Comparison of ENCODE assay signal across 8 cellular contexts in genomic region chr19:43465468-43466120, GRCh38. TPM values are rescaled to one million over a fixed set of nuclear protein-coding genes. Genes with fewer than 3 reads are reported as not detected.
DNase-seq lines count a peak whose midpoint lies in the region; FAIRE-seq and TF ChIP-seq lines count a peak whose summit lies in the region.

LYPD3 (minus strand) TSS chr19:43465608; CDS start chr19:43465571, 37 bp downstream.

- peak within 1 kb of the TSS; percentile 61 for H3K27ac Mint-ChIP-seq in activated CD4-positive, alpha-beta T cell treated with anti-CD3 and anti-CD28 coated beads, Interleukin-2, amount 10 ng/mL, durations not matched to agents 24 days and 14 days

- peak within 1 kb of the TSS; percentile 89 for H3K27ac ChIP-seq in keratinocyte (ENCODE audit: control insufficient read depth, insufficient read depth, low read length)
- peak within 1 kb of the TSS; percentile 93 for H3K27ac ChIP-seq in thymus (ENCODE audit: low read depth)

- no peaks in the 10 kb centered on the region for H3K9me3 Mint-ChIP-seq in activated CD4-positive, alpha-beta T cell treated with anti-CD3 and anti-CD28 coated beads, Interleukin-2, amount 10 ng/mL, durations not matched to agents 24 days and 14 days

- peak within 1 kb of the TSS; percentile 92 for H3K4me3 Mint-ChIP-seq in activated CD4-positive, alpha-beta T cell treated with anti-CD3 and anti-CD28 coated beads, Interleukin-2, amount 10 ng/mL, durations not matched to agents 24 days and 14 days

- peaks cover 10% of the 10 kb centered on the region for H3K79me2 ChIP-seq in keratinocyte (ENCODE audit: control insufficient read depth, insufficient read depth, low read length)

- peak within 1 kb of the TSS; percentile 95 for H3K4me2 ChIP-seq in keratinocyte (ENCODE audit: control insufficient read depth, extremely low read depth, insufficient read depth, low read depth, low read length)

- DNase-seq in activated CD4-positive, alpha-beta T cell treated with anti-CD3 and anti-CD28 coated beads, Interleukin-2, amount 10 ng/mL, durations not matched to agents 24 days and 14 days, result no peak
- no peak for DNase-seq in activated CD4-positive, alpha-beta T cell treated with anti-CD3 and anti-CD28 coated beads, Interleukin-2, amount 50 U/mL, for 4 hours
- DNase-seq in adipocyte (ENCODE audit: low read depth) (no peak), keratinocyte (ENCODE audit: low read depth, low spot score) (peak; percentile 88), frontal cortex (ENCODE audit: low spot score in 2 of 2) (no peak), COLO829 (ENCODE audit: low spot score) (no peak), RKO (ENCODE audit: low spot score) (no peak)

- H3K36me3 Mint-ChIP-seq in activated CD4-positive, alpha-beta T cell treated with anti-CD3 and anti-CD28 coated beads, Interleukin-2, amount 10 ng/mL, durations not matched to agents 24 days and 14 days (ENCODE audit: low read depth), result peaks cover 1% of the 10 kb centered on the region

- H3K9me1 ChIP-seq in keratinocyte (ENCODE audit: control insufficient read depth, extremely low read depth, insufficient read depth, low read length), result peaks cover 2% of the 10 kb centered on the region

- intact Hi-C loops in activated CD4-positive, alpha-beta T cell treated with anti-CD3 and anti-CD28 coated beads, Interleukin-2, amount 10 ng/mL, durations not matched to agents 24 days and 14 days (cut with micrococcal nuclease), result loop anchor here (10.0 kb wide), 1 partner anchor 289 kb away; the partner anchor contains the start of gene SMG9

- H3K27me3 Mint-ChIP-seq in activated CD4-positive, alpha-beta T cell treated with anti-CD3 and anti-CD28 coated beads, Interleukin-2, amount 10 ng/mL, durations not matched to agents 24 days and 14 days, result no peaks in the 10 kb centered on the region

- peak within 1 kb of the TSS; percentile 76 for H2AFZ ChIP-seq in keratinocyte (ENCODE audit: control insufficient read depth, low read length)

- TF ChIP-seq CTCF in keratinocyte (optimal IDR thresholded peaks at IDR 0.05 in 1 of 3, IDR thresholded peaks at IDR 0.05 in 1 of 3, conservative IDR thresholded peaks at IDR 0.05 in 1 of 3; ENCODE audit: extremely low read depth in 1 of 3, insufficient read depth in 2 of 3, low read length in 3 of 3), result no peak

- H3K4me3 ChIP-seq in adipocyte (ENCODE audit: low read length) (peak within 1 kb of the TSS; percentile 84), keratinocyte (ENCODE audit: control insufficient read depth in 2 of 3, extremely low read depth in 1 of 3, insufficient read depth in 2 of 3, low read depth in 1 of 3, low read length in 3 of 3) (peak within 1 kb of the TSS; percentile 63 to 84 (median 71)), thymus (ENCODE audit: low read length) (peak within 1 kb of the TSS; percentile 83)

- H3K9ac ChIP-seq in adipocyte (ENCODE audit: low read length) (no peak within 1 kb of the TSS), keratinocyte (ENCODE audit: control insufficient read depth, extremely low read depth, insufficient read depth, low read length) (peak within 1 kb of the TSS; percentile 90)

- dilution Hi-C loops in keratinocyte (cut with MboI; ENCODE audit: extremely low pct_ligation_motif_present, low sequenced_read_pairs), result no loop called here

- FAIRE-seq in keratinocyte (lab: Jason Lieb, UNC) (peak; percentile 78), frontal cortex (lab: Jason Lieb, UNC) (no peak)

- peaks cover 53% of the 10 kb centered on the region for H3K4me1 Mint-ChIP-seq in activated CD4-positive, alpha-beta T cell treated with anti-CD3 and anti-CD28 coated beads, Interleukin-2, amount 10 ng/mL, durations not matched to agents 24 days and 14 days

- WGBS in thymus, result 46% methylated on average over 24 of the region's 24 CpGs

- H3K27me3 ChIP-seq in adipocyte (replicated peaks; ENCODE audit: control insufficient read depth, insufficient read depth, low read length) (peaks cover 5% of the 10 kb centered on the region), keratinocyte (ENCODE audit: control insufficient read depth, extremely low read depth, insufficient read depth, low read length) (no peaks in the 10 kb centered on the region), thymus (ENCODE audit: control insufficient read depth, insufficient read depth) (peaks cover 4% of the 10 kb centered on the region)

- H3K9me3 ChIP-seq in adipocyte (ENCODE audit: control insufficient read depth, low read length), result peaks cover 4% of the 10 kb centered on the region
- no peaks in the 10 kb centered on the region for H3K9me3 ChIP-seq in keratinocyte (ENCODE audit: control insufficient read depth, low read depth, low read length)
- no peaks in the 10 kb centered on the region for H3K9me3 ChIP-seq in thymus (ENCODE audit: control insufficient read depth)

- H3K36me3 ChIP-seq in adipocyte (ENCODE audit: control insufficient read depth, insufficient read depth, low read length, severe bottlenecking) (no peaks in the 10 kb centered on the region), keratinocyte (ENCODE audit: control insufficient read depth in 2 of 2, extremely low read depth in 1 of 2, insufficient read depth in 2 of 2, low read length in 2 of 2) (peaks cover 5 to 19% of the 10 kb centered on the region in 2 experiments), thymus (ENCODE audit: control insufficient read depth, insufficient read depth) (no peaks in the 10 kb centered on the region)

- H3K4me1 ChIP-seq in adipocyte (ENCODE audit: control insufficient read depth, insufficient read depth, low read length), result peaks cover 20% of the 10 kb centered on the region
- peaks cover 48% of the 10 kb centered on the region for H3K4me1 ChIP-seq in keratinocyte (ENCODE audit: control insufficient read depth, extremely low read depth, insufficient read depth, low read length)
- H3K4me1 ChIP-seq in thymus (ENCODE audit: control insufficient read depth, insufficient read depth, low read length), result peaks cover 27% of the 10 kb centered on the region

- H4K20me1 ChIP-seq in keratinocyte (ENCODE audit: control insufficient read depth, extremely low read depth, insufficient read depth, low read length), result no peaks in the 10 kb centered on the region

RNA-seq across cellular contexts. Expression of gene LYPD3, which starts in this region (rescaled TPM):
- total RNA-seq in activated CD4-positive, alpha-beta T cell treated with anti-CD3 and anti-CD28 coated beads, Interleukin-2, amount 10 ng/mL, durations not matched to agents 24 days and 14 days, result 3.6 and 4.1 TPM in 2 replicates
- 163 to 303 TPM (median 166 TPM) in 3 replicates for polyA plus RNA-seq in keratinocyte
- polyA plus RNA-seq in keratinocyte (2011; ENCODE audit: low read depth), result 170 TPM
- polyA plus RNA-seq in keratinocyte (2011; cell fraction: cytosol; rRNA removed), result 74.3 and 111 TPM in 2 replicates
- polyA plus RNA-seq in keratinocyte (2011; cell fraction: nucleus; rRNA removed), result 507 and 546 TPM in 2 replicates
- polyA plus RNA-seq in keratinocyte (2012; ENCODE audit: low replicate concordance), result 196 and 682 TPM in 2 replicates
- polyA minus RNA-seq in keratinocyte, result 74.7 to 199 TPM (median 145 TPM) in 3 replicates
- polyA minus RNA-seq in keratinocyte (2011; cell fraction: cytosol; rRNA and poly(A)+ RNA removed), result 127 TPM
- 228 and 253 TPM in 2 replicates for polyA minus RNA-seq in keratinocyte (2011; cell fraction: nucleus; rRNA and poly(A)+ RNA removed)
- 34.2 TPM for polyA plus RNA-seq in thymus
- under 0.01 TPM for total RNA-seq in frontal cortex
